ENCODE assay signal across 30 cellular contexts in the genomic region with DNA sequence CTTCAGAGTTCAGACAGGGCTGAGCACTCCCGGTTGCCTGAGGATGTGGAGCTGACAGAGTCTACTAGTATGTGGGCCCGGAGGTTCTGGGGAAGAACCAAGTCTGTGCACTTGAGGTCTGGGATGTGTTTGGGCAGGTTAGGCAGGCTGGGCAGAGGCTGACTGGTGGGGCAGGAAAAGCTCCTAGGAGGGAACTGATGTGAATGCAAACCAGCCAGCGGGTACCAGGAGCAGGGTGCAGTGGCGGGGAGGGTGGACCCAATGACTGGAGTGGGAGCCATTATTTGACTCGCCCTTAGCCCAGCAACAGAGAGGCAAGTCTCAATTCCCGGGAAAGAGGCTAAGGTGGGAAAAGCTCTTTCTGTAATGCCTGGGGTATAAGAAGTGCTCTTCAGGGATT.
"Had no signal": no experiment of that assay in that cellular context is flagged by ENCODE, and none has a peak within 500 bp of the region (broad histone marks: within the 10 kb centered on the region; RNA-seq: fewer than 3 reads in every experiment).

No MANE protein-coding gene starts in this region.

- H3K9me3 Mint-ChIP-seq: activated CD4-positive, alpha-beta T cell treated with anti-CD3 and anti-CD28 coated beads, Interleukin-2, amount 10 ng/mL, durations not matched to agents 24 days and 14 days; activated CD8-positive, alpha-beta T cell treated with anti-CD3 and anti-CD28 coated beads for 36 hours; activated naive CD4-positive, alpha-beta T cell treated with anti-CD3 and anti-CD28 coated beads, Interleukin-2, amount 50 U/mL, for 72 hours; activated T-helper 17 cell treated with anti-CD3 and anti-CD28 coated beads, Interleukin-2, amount 50 U/mL, for 72 hours had no signal

- H3K4me3 ChIP-seq: adrenal gland, body of pancreas, Peyer's patch had no signal

- H3K27me3 Mint-ChIP-seq: activated CD4-positive, alpha-beta T cell treated with anti-CD3 and anti-CD28 coated beads, Interleukin-2, amount 10 ng/mL, durations not matched to agents 24 days and 14 days had no signal

- H3K9ac ChIP-seq: KMS-11 had no signal

- H3K9me3 ChIP-seq: adrenal gland, body of pancreas, Peyer's patch had no signal

- H3K27ac Mint-ChIP-seq: activated CD4-positive, alpha-beta T cell treated with anti-CD3 and anti-CD28 coated beads, Interleukin-2, amount 10 ng/mL, durations not matched to agents 24 days and 14 days; activated CD8-positive, alpha-beta T cell treated with anti-CD3 and anti-CD28 coated beads for 36 hours; activated naive CD4-positive, alpha-beta T cell treated with anti-CD3 and anti-CD28 coated beads, Interleukin-2, amount 50 U/mL, for 72 hours; activated T-cell treated with anti-CD3 and anti-CD28 coated beads, Interleukin-2, amount 50 U/mL, for 72 hours; activated T-helper 17 cell treated with anti-CD3 and anti-CD28 coated beads, Interleukin-2, amount 50 U/mL, for 72 hours had no signal

- ATAC-seq: activated CD8-positive, alpha-beta T cell treated with anti-CD3 and anti-CD28 coated beads for 36 hours; activated naive CD4-positive, alpha-beta T cell treated with anti-CD3 and anti-CD28 coated beads, Interleukin-2, amount 50 U/mL, for 72 hours; activated T-cell treated with anti-CD3 and anti-CD28 coated beads, Interleukin-2, amount 50 U/mL, for 72 hours; activated T-helper 17 cell treated with anti-CD3 and anti-CD28 coated beads, Interleukin-2, amount 50 U/mL, for 72 hours; body of pancreas; PC-3; Right ventricle myocardium inferior had no signal

- H3K27ac ChIP-seq: adrenal gland, body of pancreas, KMS-11, Peyer's patch, WERI-Rb-1 had no signal

- H3K27me3 ChIP-seq: adrenal gland, body of pancreas, Peyer's patch had no signal

- H3K4me1 ChIP-seq: adrenal gland, Peyer's patch had no signal

- H3K4me3 Mint-ChIP-seq: activated CD4-positive, alpha-beta T cell treated with anti-CD3 and anti-CD28 coated beads, Interleukin-2, amount 10 ng/mL, durations not matched to agents 24 days and 14 days; activated CD8-positive, alpha-beta T cell treated with anti-CD3 and anti-CD28 coated beads for 36 hours; activated T-cell treated with anti-CD3 and anti-CD28 coated beads, Interleukin-2, amount 50 U/mL, for 72 hours; activated T-helper 17 cell treated with anti-CD3 and anti-CD28 coated beads, Interleukin-2, amount 50 U/mL, for 72 hours had no signal

- H3K36me3 ChIP-seq: adrenal gland, Peyer's patch, WERI-Rb-1 had no signal

- H3K4me2 ChIP-seq: KMS-11 had no signal

- H3K4me1 Mint-ChIP-seq: activated CD4-positive, alpha-beta T cell treated with anti-CD3 and anti-CD28 coated beads, Interleukin-2, amount 10 ng/mL, durations not matched to agents 24 days and 14 days had no signal

- H3K36me3 Mint-ChIP-seq: activated naive CD4-positive, alpha-beta T cell treated with anti-CD3 and anti-CD28 coated beads, Interleukin-2, amount 50 U/mL, for 72 hours had no signal

- DNase-seq: activated CD4-positive, alpha-beta T cell treated with anti-CD3 and anti-CD28 coated beads, Interleukin-2, amount 10 ng/mL, durations not matched to agents 24 days and 14 days; activated CD4-positive, alpha-beta T cell treated with anti-CD3 and anti-CD28 coated beads, Interleukin-2, amount 50 U/mL, for 4 hours; activated CD8-positive, alpha-beta T cell treated with anti-CD3 and anti-CD28 coated beads for 36 hours; activated gamma-delta T cell; activated naive CD4-positive, alpha-beta T cell treated with Interleukin-2 at 50 U/mL for 16 hours; activated T-cell treated with anti-CD3 and anti-CD28 coated beads, Interleukin-2, amount 50 U/mL, for 1 hour; activated T-cell treated with anti-CD3 and anti-CD28 coated beads, Interleukin-2, amount 50 U/mL, for 72 hours; adrenal gland; body of pancreas; caudate nucleus; cerebellar nuclear complex; NCI-H1092 treated with DMSO at 0.1 percent for 48 hours; NCI-H1417 treated with DMSO at 0.1 percent for 48 hours; NCI-H187 treated with DMSO at 0.1 percent for 48 hours; NCI-H2171 treated with DMSO at 0.1 percent for 48 hours; NCI-H2227 treated with DMSO at 0.1 percent for 48 hours; NCI-H510A treated with DMSO at 0.1 percent for 48 hours; NK-92 treated with Interleukin-12 subunit alpha and Interleukin-12 subunit beta, amount 100 ng/mL, for 24 hours; PC-3; Peyer's patch; RPMI8226; SW 1271; T-helper 1 cell; T-helper 2 cell; T-helper 9 cell; WERI-Rb-1 had no signal
